Comparison of ENCODE assay signal across 9 cellular contexts in the genomic region with DNA sequence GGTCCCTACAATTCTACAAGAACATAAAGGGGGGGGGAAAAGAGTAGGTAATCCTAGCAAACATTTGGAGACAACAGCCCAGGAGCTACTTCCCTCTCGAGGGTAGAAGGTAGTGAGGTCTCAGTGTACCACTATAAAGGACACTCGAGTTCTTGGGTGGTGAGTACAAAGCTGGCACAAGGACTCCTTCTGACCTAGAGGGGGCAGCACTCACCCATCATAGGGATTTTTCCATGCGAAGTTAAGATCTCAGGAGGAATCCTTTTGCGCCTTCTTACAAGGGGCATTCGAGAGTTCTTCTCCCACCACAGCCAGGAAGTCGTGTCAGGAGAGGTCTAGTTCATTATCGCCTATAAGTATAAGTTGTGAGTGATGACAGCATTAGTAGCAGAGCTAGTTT.
A peak's percentile ranks its signal among the peaks of the same experiment; 100 is the strongest.
DNase-seq lines count a peak whose midpoint lies in the region; ATAC-seq and TF ChIP-seq lines count a peak whose summit lies in the region.
"Had no signal": no experiment of that assay in that cellular context is flagged by ENCODE, and none has a peak within 500 bp of the region (broad histone marks: within the 10 kb centered on the region; RNA-seq: fewer than 3 reads in every experiment).

No MANE protein-coding gene starts in this region.

- DNase-seq in NCI-H1417 (lab: John Stamatoyannopoulos, UW) (peak in 2 of 3 experiments; percentile 18 to 43), NCI-H1417 treated with DMSO at 0.1 percent for 48 hours (lab: John Stamatoyannopoulos, UW) (no peak), NCI-H748 treated with DMSO at 0.1 percent for 48 hours (lab: John Stamatoyannopoulos, UW) (peak; percentile 13), fibroblast of pulmonary artery (ENCODE audit: low read depth) (peak; percentile 68), retina (peak; percentile 56)

- peak; percentile 64 for TF ChIP-seq CTCF in fibroblast of pulmonary artery (IDR thresholded peaks at IDR 0.05; ENCODE audit: low read length, missing control alignments)

- ATAC-seq in HG03045 (IDR thresholded peaks at IDR 0.05; ENCODE audit: unreplicated experiment): no peak
- no peak for ATAC-seq in HG03442 (IDR thresholded peaks at IDR 0.05; ENCODE audit: unreplicated experiment)
- no peak for ATAC-seq in GM21717 (IDR thresholded peaks at IDR 0.05; ENCODE audit: unreplicated experiment)

- H3K4me3 ChIP-seq in fibroblast of pulmonary artery (replicated peaks; ENCODE audit: low read depth, low read length): no peak overlapping the region
- H3K4me3 ChIP-seq: BLaER1 had no signal
